In genomic region chr11:75431533-75432525, GRCh38 we compare ENCODE assay signal across 14 cellular contexts. TPM values are rescaled to one million over a fixed set of nuclear protein-coding genes. Genes with fewer than 3 reads are reported as not detected.
DNase-seq lines count a peak whose midpoint lies in the region; ATAC-seq, FAIRE-seq and TF ChIP-seq lines count a peak whose summit lies in the region.
"Had no signal": no experiment of that assay in that cellular context is flagged by ENCODE, and none has a peak within 500 bp of the region (broad histone marks: within the 10 kb centered on the region; RNA-seq: fewer than 3 reads in every experiment).

No MANE protein-coding gene starts in this region.

- H3K27me3 ChIP-seq in HepG2 (ENCODE audit: control insufficient read depth in 1 of 2, insufficient read depth in 2 of 2, low read length in 2 of 2): peaks cover 3 to 25% of the 10 kb centered on the region in 2 experiments; a peak in 4 of 5 replicates
- peaks cover 0 to 6% of the 10 kb centered on the region in 2 donors for H3K27me3 ChIP-seq in right lobe of liver
- peaks cover 76% of the 10 kb centered on the region for H3K27me3 ChIP-seq in iPS-20b (ENCODE audit: insufficient read depth, low read length)
- H3K27me3 ChIP-seq in CD4-positive, alpha-beta memory T cell (ENCODE audit: insufficient read depth, low read length): peaks cover 6% of the 10 kb centered on the region

- peak overlapping the region in 2 of 7 donors; percentile 29 to 78 for H3K27ac Mint-ChIP-seq in CD4-positive, alpha-beta memory T cell
- H3K27ac Mint-ChIP-seq: activated CD8-positive, alpha-beta T cell treated with anti-CD3 and anti-CD28 coated beads for 36 hours; activated naive CD4-positive, alpha-beta T cell treated with anti-CD3 and anti-CD28 coated beads for 36 hours had no signal

- no peak overlapping the region for H3K27ac ChIP-seq in HepG2 (ENCODE audit: extremely low read length, insufficient read depth, low read length)
- no peak overlapping the region for H3K27ac ChIP-seq in right lobe of liver
- H3K27ac ChIP-seq in iPS-20b (ENCODE audit: low read length): no peak overlapping the region
- H3K27ac ChIP-seq in CD4-positive, alpha-beta memory T cell (ENCODE audit: low read depth, low read length): no peak overlapping the region

- no peaks in the 10 kb centered on the region for H3K9me3 ChIP-seq in HepG2 (ENCODE audit: low read length)
- H3K9me3 ChIP-seq in right lobe of liver: no peaks in the 10 kb centered on the region
- peaks cover 11% of the 10 kb centered on the region for H3K9me3 ChIP-seq in iPS-20b (ENCODE audit: insufficient read depth, low read depth, low read length)
- H3K9me3 ChIP-seq in CD4-positive, alpha-beta memory T cell (ENCODE audit: control insufficient read depth in 1 of 2, low read length in 2 of 2): no peaks in the 10 kb centered on the region

- intact Hi-C loops in HepG2 (cut with micrococcal nuclease; ENCODE audit: unreplicated experiment) (no loop called here), right lobe of liver (cut with DNase I) (no loop called here)
- intact Hi-C loops in CD4-positive, alpha-beta memory T cell (cut with micrococcal nuclease): no loop called here

- no TSS peak for BruUV-seq in HepG2 (replicated peaks; lab: Mats Ljungman, UMichigan)

- FAIRE-seq in HepG2 (lab: Jason Lieb, UNC): no peak
- FAIRE-seq: keratinocyte, urothelium cell line had no signal

- H3K4me1 Mint-ChIP-seq in CD4-positive, alpha-beta memory T cell: peaks cover 13 to 43% (median 22%) of the 10 kb centered on the region in 4 donors

- no peak overlapping the region for H3K4me2 ChIP-seq in HepG2 (ENCODE audit: low read depth, low read length)

- H2AFZ ChIP-seq in HepG2 (ENCODE audit: low read length): no peak overlapping the region

- H3K4me3 Mint-ChIP-seq in CD4-positive, alpha-beta memory T cell: peak overlapping the region in 4 of 8 donors; percentile 60 to 88 (median 85)
- H3K4me3 Mint-ChIP-seq: activated naive CD4-positive, alpha-beta T cell treated with anti-CD3 and anti-CD28 coated beads for 36 hours had no signal

- TF ChIP-seq CTCF in HepG2 (CRISPR knock-in tag; IDR thresholded peaks at IDR 0.05) (no peak), right lobe of liver (IDR thresholded peaks at IDR 0.05) (no peak)

- WGBS in HepG2 (ENCODE audit: low lambda C conversion rate): 51% methylated on average over 13 of the region's 16 CpGs
- 37% methylated on average over 7 of the region's 16 CpGs for WGBS in right lobe of liver (ENCODE audit: insufficient coverage, low coverage, low lambda C conversion rate, missing lambda C conversion rate)

- H4K20me1 ChIP-seq in HepG2 (ENCODE audit: insufficient read depth, low read length): no peaks in the 10 kb centered on the region

- H3K9me3 Mint-ChIP-seq in CD4-positive, alpha-beta memory T cell: peaks cover 0 to 5% (median 0%) of the 10 kb centered on the region in 8 donors
- H3K9me3 Mint-ChIP-seq: activated naive CD4-positive, alpha-beta T cell treated with anti-CD3 and anti-CD28 coated beads for 36 hours had no signal

- DNase-seq in HepG2 (ENCODE audit: low spot score) (no peak), right lobe of liver (no peak), SK-MEL-5 (ENCODE audit: low read depth, low spot score) (peak; percentile 40), germinal center (ENCODE audit: low spot score) (no peak)
- DNase-seq in CD4-positive, alpha-beta memory T cell: no peak
- DNase-seq in activated CD8-positive, alpha-beta memory T cell treated with anti-CD3 and anti-CD28 coated beads, Interleukin-2, amount 50 U/mL, for 48 hours: no peak
- DNase-seq: activated CD8-positive, alpha-beta T cell treated with anti-CD3 and anti-CD28 coated beads for 36 hours; activated naive CD4-positive, alpha-beta T cell treated with anti-CD3 and anti-CD28 coated beads for 36 hours; NCI-H2029; T-helper 1 cell had no signal

- no peak overlapping the region for H3K9ac ChIP-seq in HepG2 (ENCODE audit: insufficient read depth, low read depth, low read length)
- H3K9ac ChIP-seq in iPS-20b (ENCODE audit: low read depth, low read length): no peak overlapping the region

- no peak for TF ChIP-seq RAD21 in HepG2 (CRISPR knock-in tag; IDR thresholded peaks at IDR 0.05)

- TF ChIP-seq EP300 in HepG2 (IDR thresholded peaks at IDR 0.05; ENCODE audit: low read depth in 2 of 2, low read length in 2 of 2) (no peak), HepG2 (CRISPR knock-in tag; IDR thresholded peaks at IDR 0.05; ENCODE audit: borderline replicate concordance) (no peak)

- H3K27me3 Mint-ChIP-seq in CD4-positive, alpha-beta memory T cell: peaks cover 8 to 26% of the 10 kb centered on the region in 2 donors

- H3K4me3 ChIP-seq in HepG2 (replicated peaks in 1 of 3; ENCODE audit: insufficient read depth in 1 of 3, low read depth in 2 of 3, low read length in 3 of 3) (no peak overlapping the region), right lobe of liver (no peak overlapping the region), iPS-20b (ENCODE audit: low read length) (peak overlapping the region; percentile 54)
- no peak overlapping the region for H3K4me3 ChIP-seq in CD4-positive, alpha-beta memory T cell (ENCODE audit: low read length in 2 of 2)

- CTCF ChIA-PET in HepG2 (lab: Yijun Ruan, JAX; ENCODE audit: low intra/inter-chr PET ratio, low total read pairs): no interaction called here
- CTCF ChIA-PET in CD4-positive, alpha-beta memory T cell (lab: Charles Lee; ENCODE audit: partially characterized antibody): interaction anchor here (1.3 to 1.8 kb wide), 3 partner anchors 14 to 100 kb away, joined by 3 to 6 read pairs (median 5); no protein-coding TSS in a partner anchor

- H3K36me3 Mint-ChIP-seq in CD4-positive, alpha-beta memory T cell: peaks cover 14 to 22% of the 10 kb centered on the region in 2 donors

- ATAC-seq in HepG2: peak; percentile 42
- no peak for ATAC-seq in right lobe of liver
- ATAC-seq in HG02938 (IDR thresholded peaks at IDR 0.05; ENCODE audit: unreplicated experiment): no peak
- ATAC-seq: activated CD8-positive, alpha-beta T cell treated with anti-CD3 and anti-CD28 coated beads for 36 hours had no signal

- H3K4me1 ChIP-seq in HepG2 (ENCODE audit: insufficient read depth, low read length) (peaks cover 37% of the 10 kb centered on the region), right lobe of liver (peaks cover 0 to 4% (median 0%) of the 10 kb centered on the region in 4 donors), iPS-20b (ENCODE audit: insufficient read depth, low read length) (peaks cover 12% of the 10 kb centered on the region; the same call in 1 of the 2 replicates)
- H3K4me1 ChIP-seq in CD4-positive, alpha-beta memory T cell (ENCODE audit: insufficient read depth, low read length): peaks cover 25% of the 10 kb centered on the region

- POLR2A ChIA-PET in HepG2 (lab: Yijun Ruan, JAX): interaction anchor here (1.4 to 2.3 kb wide), 2 partner anchors 10 to 32 kb away, joined by 4 to 6 read pairs; no protein-coding TSS in a partner anchor
- POLR2A ChIA-PET in CD4-positive, alpha-beta memory T cell (lab: Charles Lee; ENCODE audit: partially characterized antibody): interaction anchor here (4.2 kb wide), 1 partner anchor 30 kb away, joined by 39 read pairs; the partner anchor contains the start of gene RPS3

- in situ Hi-C loops in HepG2 (cut with HindIII; ENCODE audit: extremely low pct_ligation_motif_present, low pct_unique_long_range_greater_than_20kb): no loop called here
- in situ Hi-C loops in SK-MEL-5 (cut with HindIII; ENCODE audit: low pct_unique_long_range_greater_than_20kb, low sequenced_read_pairs): no loop called here

- peaks cover 2 to 23% of the 10 kb centered on the region in 2 experiments; a peak in 1 of 5 replicates for H3K36me3 ChIP-seq in HepG2 (replicated peaks in 1 of 2; ENCODE audit: control insufficient read depth in 1 of 2, insufficient read depth in 2 of 2, low read length in 2 of 2)
- no peaks in the 10 kb centered on the region for H3K36me3 ChIP-seq in right lobe of liver
- H3K36me3 ChIP-seq in iPS-20b (ENCODE audit: insufficient read depth, low read depth, low read length): no peaks in the 10 kb centered on the region
- H3K36me3 ChIP-seq in CD4-positive, alpha-beta memory T cell (ENCODE audit: insufficient read depth, low read length): no peaks in the 10 kb centered on the region

- H3K79me2 ChIP-seq in HepG2 (ENCODE audit: insufficient read depth, low read length): no peaks in the 10 kb centered on the region

- TF ChIP-seq POLR2A in HepG2 (IDR thresholded peaks at IDR 0.05; ENCODE audit: insufficient read depth in 1 of 2, low read depth in 2 of 2, low read length in 2 of 2) (no peak), right lobe of liver (IDR thresholded peaks at IDR 0.05) (no peak)

RNA-seq across cellular contexts. Expression of gene KLHL35, which starts 1.2 kb away (rescaled TPM):
- total RNA-seq in HepG2 (2016; rRNA removed; fragmentation: Illumina TruSeq; extraction: Trizol): not detected in 2 replicates
- not detected in 2 replicates for total RNA-seq in HepG2 (2016; cell fraction: cytosol; rRNA removed; fragmentation: Illumina TruSeq; extraction: Trizol; ENCODE audit: low read depth)
- total RNA-seq in HepG2 (2016; cell fraction: insoluble cytoplasmic fraction; rRNA removed; fragmentation: Illumina TruSeq; extraction: Trizol): not detected in 2 replicates
- total RNA-seq in HepG2 (2016; cell fraction: membrane; rRNA removed; fragmentation: Illumina TruSeq; extraction: Trizol): not detected in 2 replicates
- not detected in 2 replicates for total RNA-seq in HepG2 (2016; cell fraction: nucleus; rRNA removed; fragmentation: Illumina TruSeq; extraction: Trizol)
- polyA plus RNA-seq in HepG2 (2011; rRNA removed): not detected in 2 replicates
- polyA plus RNA-seq in HepG2 (2011; cell fraction: cytosol; rRNA removed): 0.03 TPM in 1 of 2 replicates, not detected in the other
- 0.10 and 0.14 TPM in 2 replicates for polyA plus RNA-seq in HepG2 (2011; cell fraction: nucleus; rRNA removed)
- polyA plus RNA-seq in HepG2 (2012): 0.12 TPM in 1 of 2 replicates, not detected in the other
- not detected in 2 replicates for polyA plus RNA-seq in HepG2 (2016; cell fraction: cytosol; fragmentation: Illumina TruSeq; extraction: Trizol; ENCODE audit: low read depth)
- polyA plus RNA-seq in HepG2 (2016; cell fraction: insoluble cytoplasmic fraction; fragmentation: Illumina TruSeq; extraction: Trizol; ENCODE audit: low read depth): not detected in 2 replicates
- polyA plus RNA-seq in HepG2 (2016; cell fraction: membrane; fragmentation: Illumina TruSeq; extraction: Trizol; ENCODE audit: low read depth): not detected in 2 replicates
- 1.3 TPM in 1 of 2 replicates, not detected in the other for polyA plus RNA-seq in HepG2 (2016; cell fraction: nucleus; fragmentation: Illumina TruSeq; extraction: Trizol; ENCODE audit: insufficient read depth, low read depth)
- polyA minus RNA-seq in HepG2 (2011; rRNA and poly(A)+ RNA removed; ENCODE audit: low replicate concordance): 9.7 TPM in 1 of 2 replicates, not detected in the other
- polyA minus RNA-seq in HepG2 (2011; cell fraction: cytosol; rRNA and poly(A)+ RNA removed): 0.70 TPM in 1 of 2 replicates, not detected in the other
- polyA minus RNA-seq in HepG2 (2011; cell fraction: nucleus; rRNA and poly(A)+ RNA removed): 0.64 TPM in 1 of 2 replicates, not detected in the other
- under 1 TPM in 1 of 6 experiments, not detected in 5; 0.09 TPM for total RNA-seq in right lobe of liver
- 0.08 and 0.24 TPM in 2 replicates for total RNA-seq in SK-MEL-5 (2014; rRNA removed; shearing (Covaris generic))
- 0.06 and 0.08 TPM in 2 replicates for polyA plus RNA-seq in SK-MEL-5 (2015; cell fraction: cytosol; rRNA removed)
- polyA plus RNA-seq in SK-MEL-5 (2015; cell fraction: nucleus; rRNA removed): 2.2 and 6.6 TPM in 2 replicates
- 1 to 10 TPM; 1.2 to 1.5 TPM for total RNA-seq in CD4-positive, alpha-beta memory T cell
- polyA plus RNA-seq in CD4-positive, alpha-beta memory T cell: 1 to 10 TPM in 1 of 2 donors, under 1 TPM in 1; 0.93 to 1.5 TPM

RNA-seq across cellular contexts. Expression of gene RPS3, which starts 32.5 kb away (rescaled TPM):
- 2,143 and 2,814 TPM in 2 replicates for total RNA-seq in HepG2 (2016; rRNA removed; fragmentation: Illumina TruSeq; extraction: Trizol)
- 3,026 and 3,837 TPM in 2 replicates for total RNA-seq in HepG2 (2016; cell fraction: cytosol; rRNA removed; fragmentation: Illumina TruSeq; extraction: Trizol; ENCODE audit: low read depth)
- total RNA-seq in HepG2 (2016; cell fraction: insoluble cytoplasmic fraction; rRNA removed; fragmentation: Illumina TruSeq; extraction: Trizol): 2,366 and 2,701 TPM in 2 replicates
- total RNA-seq in HepG2 (2016; cell fraction: membrane; rRNA removed; fragmentation: Illumina TruSeq; extraction: Trizol): 5,197 and 5,735 TPM in 2 replicates
- total RNA-seq in HepG2 (2016; cell fraction: nucleus; rRNA removed; fragmentation: Illumina TruSeq; extraction: Trizol): 799 and 826 TPM in 2 replicates
- 3,295 and 3,616 TPM in 2 replicates for polyA plus RNA-seq in HepG2 (2011; rRNA removed)
- 3,790 and 3,975 TPM in 2 replicates for polyA plus RNA-seq in HepG2 (2011; cell fraction: cytosol; rRNA removed)
- polyA plus RNA-seq in HepG2 (2011; cell fraction: nucleus; rRNA removed): 1,120 and 1,329 TPM in 2 replicates
- 4,677 and 5,383 TPM in 2 replicates for polyA plus RNA-seq in HepG2 (2012)
- polyA plus RNA-seq in HepG2 (2016; cell fraction: cytosol; fragmentation: Illumina TruSeq; extraction: Trizol; ENCODE audit: low read depth): 4,653 and 5,328 TPM in 2 replicates
- 3,740 and 3,849 TPM in 2 replicates for polyA plus RNA-seq in HepG2 (2016; cell fraction: insoluble cytoplasmic fraction; fragmentation: Illumina TruSeq; extraction: Trizol; ENCODE audit: low read depth)
- 7,247 and 7,550 TPM in 2 replicates for polyA plus RNA-seq in HepG2 (2016; cell fraction: membrane; fragmentation: Illumina TruSeq; extraction: Trizol; ENCODE audit: low read depth)
- polyA plus RNA-seq in HepG2 (2016; cell fraction: nucleus; fragmentation: Illumina TruSeq; extraction: Trizol; ENCODE audit: insufficient read depth, low read depth): 2,020 and 2,028 TPM in 2 replicates
- 1,170 and 2,337 TPM in 2 replicates for polyA minus RNA-seq in HepG2 (2011; rRNA and poly(A)+ RNA removed; ENCODE audit: low replicate concordance)
- polyA minus RNA-seq in HepG2 (2011; cell fraction: cytosol; rRNA and poly(A)+ RNA removed): 547 and 597 TPM in 2 replicates
- polyA minus RNA-seq in HepG2 (2011; cell fraction: nucleus; rRNA and poly(A)+ RNA removed): 281 and 352 TPM in 2 replicates
- total RNA-seq in right lobe of liver: 100 to 1,000 TPM; 311 to 560 (median 447) TPM
- 3,453 and 4,098 TPM in 2 replicates for total RNA-seq in SK-MEL-5 (2014; rRNA removed; shearing (Covaris generic))
- polyA plus RNA-seq in SK-MEL-5 (2015; cell fraction: cytosol; rRNA removed): 3,817 and 4,425 TPM in 2 replicates
- 674 and 780 TPM in 2 replicates for polyA plus RNA-seq in SK-MEL-5 (2015; cell fraction: nucleus; rRNA removed)
- 1,000 to 10,000 TPM; 4,846 to 5,053 TPM for total RNA-seq in CD4-positive, alpha-beta memory T cell
- polyA plus RNA-seq in CD4-positive, alpha-beta memory T cell: 1,000 to 10,000 TPM; 5,445 to 5,812 TPM
